ENCODE assay signal across 10 cellular contexts in genomic region chr5:133032852-133033742, GRCh38. TPM values are rescaled to one million over a fixed set of nuclear protein-coding genes. Genes with fewer than 3 reads are reported as not detected.
DNase-seq lines count a peak whose midpoint lies in the region; ATAC-seq and TF ChIP-seq lines count a peak whose summit lies in the region.
"Had no signal": no experiment of that assay in that cellular context is flagged by ENCODE, and none has a peak within 500 bp of the region (broad histone marks: within the 10 kb centered on the region; RNA-seq: fewer than 3 reads in every experiment).

No MANE protein-coding gene starts in this region.

- no peak overlapping the region for H3K27ac ChIP-seq in osteoblast (ENCODE audit: low read depth, low read length)

- no peak overlapping the region for H3K4me2 ChIP-seq in osteoblast (ENCODE audit: insufficient read depth, low read length)

- intact Hi-C loops in activated B cell treated with CpG ODN at 0.5 μM for 24 hours (cut with micrococcal nuclease) = loop anchor here (1.0 kb wide), 1 partner anchor 18 kb away; no protein-coding TSS in a partner anchor
- intact Hi-C loops in sciatic nerve (cut with DNase I) = no loop called here

- CTCF ChIA-PET in activated B cell treated with CpG ODN at 0.5 μM for 24 hours (lab: Charles Lee) = interaction anchor here (0.8 to 1.5 kb wide), 2 partner anchors 19 to 1346 kb away, joined by 3 read pairs; partner anchors contain the start of gene HSPA4

- H4K20me1 ChIP-seq in osteoblast (ENCODE audit: insufficient read depth, low read length) = no peaks in the 10 kb centered on the region

- H3K27ac Mint-ChIP-seq in activated B cell treated with CpG ODN at 0.5 μM for 24 hours = peak overlapping the region; percentile 89
- no peak overlapping the region for H3K27ac Mint-ChIP-seq in T-helper 2 cell treated with Interferon-gamma antibody and Interleukin-4, amounts not matched to agents 5 μg/mL and 100 μg/mL, for 36 hours

- H3K4me3 ChIP-seq in osteoblast (ENCODE audit: insufficient read depth, low read length) = no peak overlapping the region

- H2AFZ ChIP-seq in osteoblast (ENCODE audit: low read length) = peak overlapping the region; percentile 14

- H3K27me3 Mint-ChIP-seq in activated B cell treated with CpG ODN at 0.5 μM for 24 hours = no peaks in the 10 kb centered on the region
- peaks cover 4% of the 10 kb centered on the region for H3K27me3 Mint-ChIP-seq in T-helper 2 cell treated with Interferon-gamma antibody and Interleukin-4, amounts not matched to agents 5 μg/mL and 100 μg/mL, for 36 hours (ENCODE audit: low read depth)

- peaks cover 64% of the 10 kb centered on the region for H3K4me1 Mint-ChIP-seq in activated B cell treated with CpG ODN at 0.5 μM for 24 hours
- peaks cover 7% of the 10 kb centered on the region for H3K4me1 Mint-ChIP-seq in T-helper 2 cell treated with Interferon-gamma antibody and Interleukin-4, amounts not matched to agents 5 μg/mL and 100 μg/mL, for 36 hours (ENCODE audit: low read depth)

- no peaks in the 10 kb centered on the region for H3K4me1 ChIP-seq in osteoblast (ENCODE audit: insufficient read depth, low read length)

- H3K9me3 ChIP-seq in osteoblast (ENCODE audit: low read depth, low read length) = no peaks in the 10 kb centered on the region

- H3K4me3 Mint-ChIP-seq in activated B cell treated with CpG ODN at 0.5 μM for 24 hours = peak overlapping the region; percentile 68
- no peak overlapping the region for H3K4me3 Mint-ChIP-seq in T-helper 2 cell treated with Interferon-gamma antibody and Interleukin-4, amounts not matched to agents 5 μg/mL and 100 μg/mL, for 36 hours

- no peaks in the 10 kb centered on the region for H3K79me2 ChIP-seq in osteoblast (ENCODE audit: insufficient read depth, low read length)

- H3K36me3 Mint-ChIP-seq in activated B cell treated with CpG ODN at 0.5 μM for 24 hours (ENCODE audit: low read depth) = no peaks in the 10 kb centered on the region
- H3K36me3 Mint-ChIP-seq in T-helper 2 cell treated with Interferon-gamma antibody and Interleukin-4, amounts not matched to agents 5 μg/mL and 100 μg/mL, for 36 hours (ENCODE audit: low read depth) = no peaks in the 10 kb centered on the region

- ATAC-seq in GM18861 (IDR thresholded peaks at IDR 0.05; ENCODE audit: unreplicated experiment) (peak; percentile 75), HG02642 (IDR thresholded peaks at IDR 0.05; ENCODE audit: poor library complexity, unreplicated experiment) (peak; percentile 79), activated B cell treated with CpG ODN at 0.5 μM for 24 hours (ENCODE audit: low read depth) (peak; percentile 88), sciatic nerve (no peak)

- DNase-seq in activated B cell treated with CpG ODN at 0.5 μM for 24 hours (no peak), osteoblast (ENCODE audit: insufficient read length, low spot score, missing footprints) (no peak), sciatic nerve (ENCODE audit: low spot score) (no peak), CD1c-positive myeloid dendritic cell (ENCODE audit: extremely low spot score) (no peak)
- no peak for DNase-seq in T-helper 2 cell treated with Interferon-gamma antibody and Interleukin-4, amounts not matched to agents 5 μg/mL and 100 μg/mL, for 36 hours (ENCODE audit: low spot score)
- DNase-seq: central memory CD4-positive, alpha-beta T cell; kidney; stimulated activated CD4-positive, alpha-beta T cell treated with anti-CD3 and anti-CD28 coated beads, Interleukin-12 subunit alpha, Interleukin-12 subunit beta, amount 100 ng/mL, for 4 hours had no signal

- H3K27me3 ChIP-seq in osteoblast (ENCODE audit: insufficient read depth, low read length) = no peaks in the 10 kb centered on the region

- H3K36me3 ChIP-seq in osteoblast (ENCODE audit: insufficient read depth, low read length) = no peaks in the 10 kb centered on the region

- no peaks in the 10 kb centered on the region for H3K9me3 Mint-ChIP-seq in activated B cell treated with CpG ODN at 0.5 μM for 24 hours
- no peaks in the 10 kb centered on the region for H3K9me3 Mint-ChIP-seq in T-helper 2 cell treated with Interferon-gamma antibody and Interleukin-4, amounts not matched to agents 5 μg/mL and 100 μg/mL, for 36 hours

- POLR2A ChIA-PET in activated B cell treated with CpG ODN at 0.5 μM for 24 hours (lab: Charles Lee) = interaction anchor here (0.5 to 5.2 kb wide), 13 partner anchors 14 to 1114 kb away, joined by 3 to 132 read pairs (median 4); partner anchors contain the start of genes AFF4, HSPA4 and IRF1

- TF ChIP-seq CTCF in activated B cell treated with CpG ODN at 0.5 μM for 24 hours (IDR thresholded peaks at IDR 0.05) (no peak), osteoblast (IDR thresholded peaks at IDR 0.05; ENCODE audit: extremely low read depth, low read depth, low read length) (no peak)

RNA-seq across cellular contexts. Expression of gene ZCCHC10, which starts 6.7 kb away (rescaled TPM):
- total RNA-seq in activated B cell treated with CpG ODN at 0.5 μM for 24 hours (31.4 and 32.6 TPM in 2 replicates), osteoblast (7.7 and 12.3 TPM in 2 replicates), sciatic nerve (15.0 TPM)

RNA-seq across cellular contexts. Expression of gene HSPA4, which starts 18.7 kb away (rescaled TPM):
- total RNA-seq in activated B cell treated with CpG ODN at 0.5 μM for 24 hours = 152 and 162 TPM in 2 replicates
- 125 and 135 TPM in 2 replicates for total RNA-seq in osteoblast
- 65.0 TPM for total RNA-seq in sciatic nerve
